Comparison of ENCODE assay signal across 9 cellular contexts in genomic region chr3:157067114-157067513, GRCh38.
DNase-seq lines count a peak whose midpoint lies in the region; ATAC-seq and TF ChIP-seq lines count a peak whose summit lies in the region.
"Had no signal": no experiment of that assay in that cellular context is flagged by ENCODE, and none has a peak within 500 bp of the region (broad histone marks: within the 10 kb centered on the region; RNA-seq: fewer than 3 reads in every experiment).

No MANE protein-coding gene starts in this region.

- H3K27ac Mint-ChIP-seq in T-cell: peak overlapping the region; percentile 81 to 91

- peaks cover 4 to 23% (median 16%) of the 10 kb centered on the region in 4 donors for H3K4me1 ChIP-seq in tibial artery

- in situ Hi-C loops in GM13977 (cut with MboI; ENCODE audit: low pct_unique_long_range_greater_than_20kb, low sequenced_read_pairs, unreplicated experiment): no loop called here

- ATAC-seq in GM21528 (IDR thresholded peaks at IDR 0.05; ENCODE audit: low FRiP score, unreplicated experiment) (peak; percentile 56), T-cell (replicated peaks in 1 of 4) (peak; percentile 74 to 94 (median 92)), GM18519 (IDR thresholded peaks at IDR 0.05; ENCODE audit: low FRiP score, unreplicated experiment) (no peak)

- CTCF ChIA-PET in T-cell (lab: Charles Lee): interaction anchor here in 1 of 2 donors (0.5 to 2.0 kb wide), 9 partner anchors 11 to 823 kb away, joined by 3 to 8 read pairs (median 4); no protein-coding TSS in a partner anchor

- no peaks in the 10 kb centered on the region for H3K36me3 Mint-ChIP-seq in T-cell

- DNase-seq in GM13977 (ENCODE audit: low spot score) (no peak), T-cell (peak in 32 of 34 experiments; percentile 8 to 58 (median 28)), myocyte (ENCODE audit: low read depth) (peak; percentile 94), MG63 (no peak), NCI-H1105 treated with DMSO at 0.1 percent for 48 hours (lab: John Stamatoyannopoulos, UW) (no peak), tibial artery (no peak)
- DNase-seq: heart left ventricle had no signal

- peaks cover 26 to 36% (median 29%) of the 10 kb centered on the region in 3 donors for H3K4me1 Mint-ChIP-seq in T-cell

- H3K9me3 ChIP-seq in MG63 (no peaks in the 10 kb centered on the region), tibial artery (no peaks in the 10 kb centered on the region)

- H3K27me3 Mint-ChIP-seq in T-cell: peaks cover 0 to 2% of the 10 kb centered on the region in 2 donors

- intact Hi-C loops in tibial artery (cut with DNase I; ENCODE audit: low total_unique reads): no loop called here

- H3K27me3 ChIP-seq in MG63 (no peaks in the 10 kb centered on the region), tibial artery (no peaks in the 10 kb centered on the region)
- H3K27me3 ChIP-seq: heart left ventricle had no signal

- H3K27ac ChIP-seq in tibial artery: no peak overlapping the region
- H3K27ac ChIP-seq: heart left ventricle had no signal

- POLR2A ChIA-PET in T-cell (lab: Charles Lee): interaction anchor here (0.6 to 1.9 kb wide), 4 partner anchors 13 to 384 kb away, joined by 3 to 8 read pairs (median 4); no protein-coding TSS in a partner anchor

- H3K4me3 Mint-ChIP-seq in T-cell: peak overlapping the region in 2 of 3 donors; percentile 23 to 28

- TF ChIP-seq CTCF in GM13977 (IDR thresholded peaks at IDR 0.05; ENCODE audit: extremely low read depth, insufficient read depth, missing control alignments) (peak; percentile 42), tibial artery (IDR thresholded peaks at IDR 0.05) (no peak)

- no peaks in the 10 kb centered on the region for H3K36me3 ChIP-seq in MG63
- no peaks in the 10 kb centered on the region for H3K36me3 ChIP-seq in tibial artery
- H3K36me3 ChIP-seq: heart left ventricle had no signal

- H3K4me3 ChIP-seq in MG63 (no peak overlapping the region), tibial artery (no peak overlapping the region)
- H3K4me3 ChIP-seq: heart left ventricle had no signal

- H3K9me3 Mint-ChIP-seq in T-cell: no peaks in the 10 kb centered on the region

Comparison
In these comparisons a context has a peak if more than half of its experiments do, and no peak if none do; other contexts are left out.
1. DNase-seq: peak in T-cell (32 of 34) and myocyte (single experiment); none in GM13977 (single experiment), MG63 (single experiment), NCI-H1105 treated with DMSO at 0.1 percent for 48 hours (single experiment) and tibial artery (0 of 2).